In genomic region chr1:16888806-16889178, GRCh38 we compare ENCODE assay signal across 7 cellular contexts.
DNase-seq lines count a peak whose midpoint lies in the region; ATAC-seq and TF ChIP-seq lines count a peak whose summit lies in the region.

No MANE protein-coding gene starts in this region.

- H3K36me3 ChIP-seq in HEK293 (ENCODE audit: control insufficient read depth in 2 of 2, insufficient read depth in 1 of 2, low read length in 2 of 2) (no peaks in the 10 kb centered on the region), iPS-18a (ENCODE audit: control insufficient read depth, low read depth, low read length) (no peaks in the 10 kb centered on the region)

- H3K4me1 ChIP-seq in HEK293 (ENCODE audit: control insufficient read depth, insufficient read depth, low read length), result no peaks in the 10 kb centered on the region
- no peaks in the 10 kb centered on the region for H3K4me1 ChIP-seq in iPS-18a (ENCODE audit: control insufficient read depth, low read depth, low read length)

- H3K27me3 Mint-ChIP-seq in activated naive CD8-positive, alpha-beta T cell treated with anti-CD3 and anti-CD28 coated beads, Interleukin-2, amount 50 U/mL, for 24 hours, result peaks cover 8% of the 10 kb centered on the region
- no peaks in the 10 kb centered on the region for H3K27me3 Mint-ChIP-seq in stimulated activated memory B cell treated with anti-CD40 and anti-IgM and Interleukin-4, amounts not matched to agents 10 μg/mL and 1 μg/mL and 100 μg/mL, for 72 hours

- DNase-seq in activated naive CD8-positive, alpha-beta T cell treated with anti-CD3 and anti-CD28 coated beads, Interleukin-2, amount 50 U/mL, for 24 hours, result peak; percentile 41
- DNase-seq in KBM-7 (no peak), LoVo (ENCODE audit: low spot score) (no peak)

- H3K9me3 ChIP-seq in HEK293 (ENCODE audit: control insufficient read depth, insufficient read depth, low read depth, low read length) (no peaks in the 10 kb centered on the region), iPS-18a (ENCODE audit: control insufficient read depth, low read depth, low read length) (no peaks in the 10 kb centered on the region)

- H3K27ac ChIP-seq in HEK293 (ENCODE audit: extremely low read depth, low read depth, low read length) (peak overlapping the region; percentile 64; the same call in 1 of the 2 replicates), iPS-18a (ENCODE audit: low read length) (peak overlapping the region; percentile 5)

- peaks cover 18% of the 10 kb centered on the region for H3K4me1 Mint-ChIP-seq in activated naive CD8-positive, alpha-beta T cell treated with anti-CD3 and anti-CD28 coated beads, Interleukin-2, amount 50 U/mL, for 24 hours
- peaks cover 8% of the 10 kb centered on the region for H3K4me1 Mint-ChIP-seq in stimulated activated memory B cell treated with anti-CD40 and anti-IgM and Interleukin-4, amounts not matched to agents 10 μg/mL and 1 μg/mL and 100 μg/mL, for 72 hours

- H3K9me3 Mint-ChIP-seq in activated naive CD8-positive, alpha-beta T cell treated with anti-CD3 and anti-CD28 coated beads, Interleukin-2, amount 50 U/mL, for 24 hours, result no peaks in the 10 kb centered on the region
- no peaks in the 10 kb centered on the region for H3K9me3 Mint-ChIP-seq in stimulated activated memory B cell treated with anti-CD40 and anti-IgM and Interleukin-4, amounts not matched to agents 10 μg/mL and 1 μg/mL and 100 μg/mL, for 72 hours

- in situ Hi-C loops in KBM-7 (cut with MboI; ENCODE audit: low pct_unique_long_range_greater_than_20kb, low sequenced_read_pairs), result no loop called here

- CTCF ChIA-PET in HEK293 (lab: Yijun Ruan, JAX), result interaction anchor here (0.7 kb wide), 1 partner anchor 257 kb away, joined by 3 read pairs; no protein-coding TSS in a partner anchor

- peak; percentile 42 for ATAC-seq in activated naive CD8-positive, alpha-beta T cell treated with anti-CD3 and anti-CD28 coated beads, Interleukin-2, amount 50 U/mL, for 24 hours
- no peak for ATAC-seq in stimulated activated memory B cell treated with anti-CD40 and anti-IgM and Interleukin-4, amounts not matched to agents 10 μg/mL and 1 μg/mL and 100 μg/mL, for 72 hours
- no peak for ATAC-seq in HG03432 (IDR thresholded peaks at IDR 0.05; ENCODE audit: unreplicated experiment)

- H3K36me3 Mint-ChIP-seq in activated naive CD8-positive, alpha-beta T cell treated with anti-CD3 and anti-CD28 coated beads, Interleukin-2, amount 50 U/mL, for 24 hours (ENCODE audit: low read depth), result peaks cover 2% of the 10 kb centered on the region
- H3K36me3 Mint-ChIP-seq in stimulated activated memory B cell treated with anti-CD40 and anti-IgM and Interleukin-4, amounts not matched to agents 10 μg/mL and 1 μg/mL and 100 μg/mL, for 72 hours, result no peaks in the 10 kb centered on the region

- no peak overlapping the region; the same call in 1 of the 2 replicates for H3K4me3 ChIP-seq in HEK293 (ENCODE audit: low read depth, low read length)
- H3K4me3 ChIP-seq in iPS-18a (ENCODE audit: low read length), result peak overlapping the region; percentile 76

- POLR2A ChIA-PET in HEK293 (lab: Yijun Ruan, JAX), result no interaction called here

- peak overlapping the region; percentile 86 for H3K4me3 Mint-ChIP-seq in activated naive CD8-positive, alpha-beta T cell treated with anti-CD3 and anti-CD28 coated beads, Interleukin-2, amount 50 U/mL, for 24 hours
- H3K4me3 Mint-ChIP-seq in stimulated activated memory B cell treated with anti-CD40 and anti-IgM and Interleukin-4, amounts not matched to agents 10 μg/mL and 1 μg/mL and 100 μg/mL, for 72 hours, result peak overlapping the region; percentile 80

- H3K27ac Mint-ChIP-seq in activated naive CD8-positive, alpha-beta T cell treated with anti-CD3 and anti-CD28 coated beads, Interleukin-2, amount 50 U/mL, for 24 hours, result peak overlapping the region; percentile 93
- peak overlapping the region; percentile 87 for H3K27ac Mint-ChIP-seq in stimulated activated memory B cell treated with anti-CD40 and anti-IgM and Interleukin-4, amounts not matched to agents 10 μg/mL and 1 μg/mL and 100 μg/mL, for 72 hours

- H3K9ac ChIP-seq in iPS-18a (ENCODE audit: low read length), result peak overlapping the region; percentile 76

- no peaks in the 10 kb centered on the region for H3K27me3 ChIP-seq in iPS-18a (ENCODE audit: control insufficient read depth, insufficient read depth, low read length)

- no peak for TF ChIP-seq CTCF in HEK293 (tag by site-specific recombination; IDR thresholded peaks at IDR 0.05)

TF ChIP-seq in HEK293, 187 proteins besides CTCF, POLR2A, EP300 and RAD21:
- TF ChIP-seq ZNF302 (tag by site-specific recombination; IDR thresholded peaks at IDR 0.05; ENCODE audit: low read depth), result no peak
- TF ChIP-seq ZNF280C (tag by site-specific recombination; IDR thresholded peaks at IDR 0.05), result no peak
- TF ChIP-seq ZNF518A (tag by site-specific recombination; conservative IDR thresholded peaks at IDR 0.05; ENCODE audit: low read depth), result no peak
- no peak for TF ChIP-seq TCF7L2 (IDR thresholded peaks at IDR 0.05; ENCODE audit: borderline replicate concordance, low read depth, low read length)
